In genomic region chr10:131978366-131978765, GRCh38 we compare ENCODE assay signal across 17 cellular contexts. TPM values are rescaled to one million over a fixed set of nuclear protein-coding genes. Genes with fewer than 3 reads are reported as not detected.
DNase-seq lines count a peak whose midpoint lies in the region; ATAC-seq, FAIRE-seq and TF ChIP-seq lines count a peak whose summit lies in the region.
"Had no signal": no experiment of that assay in that cellular context is flagged by ENCODE, and none has a peak within 500 bp of the region (broad histone marks: within the 10 kb centered on the region; RNA-seq: fewer than 3 reads in every experiment).

No MANE protein-coding gene starts in this region.

- H3K27me3 Mint-ChIP-seq in activated T-cell treated with anti-CD3 and anti-CD28 coated beads, Interleukin-2, amount 50 U/mL, for 24 hours, result no peaks in the 10 kb centered on the region
- no peaks in the 10 kb centered on the region for H3K27me3 Mint-ChIP-seq in central memory CD8-positive, alpha-beta T cell

- H3K36me3 ChIP-seq in gastrocnemius medialis, result no peaks in the 10 kb centered on the region
- H3K36me3 ChIP-seq: neutrophil had no signal

- no peak for ATAC-seq in central memory CD8-positive, alpha-beta T cell (replicated peaks; ENCODE audit: extremely low read depth, poor library complexity, severe bottlenecking)
- ATAC-seq in gastrocnemius medialis, result no peak

- peak overlapping the region; percentile 4 for H3K4me3 Mint-ChIP-seq in activated T-cell treated with anti-CD3 and anti-CD28 coated beads, Interleukin-2, amount 50 U/mL, for 24 hours
- H3K4me3 Mint-ChIP-seq in central memory CD8-positive, alpha-beta T cell, result no peak overlapping the region

- in situ Hi-C loops in gastrocnemius medialis (cut with MboI; ENCODE audit: low sequenced_read_pairs in 4 of 4), result no loop called here

- no peak for FAIRE-seq in GM12892 (lab: Jason Lieb, UNC)
- FAIRE-seq: TTC549 had no signal

- peaks cover 43 to 62% of the 10 kb centered on the region in 2 donors for H3K4me1 ChIP-seq in gastrocnemius medialis

- H3K4me3 ChIP-seq in LNCaP clone FGC (ENCODE audit: low read depth, low read length), result peak overlapping the region; percentile 69
- peak overlapping the region in 1 of 4 donors; percentile 99 for H3K4me3 ChIP-seq in gastrocnemius medialis
- H3K4me3 ChIP-seq in dorsolateral prefrontal cortex, result peak overlapping the region in 6 of 59 donors; percentile 6 to 94 (median 90)
- H3K4me3 ChIP-seq: lung, skin epidermis, suprapubic skin had no signal

- H3K27ac Mint-ChIP-seq in activated T-cell treated with anti-CD3 and anti-CD28 coated beads, Interleukin-2, amount 50 U/mL, for 24 hours, result peak overlapping the region; percentile 71
- peak overlapping the region; percentile 77 for H3K27ac Mint-ChIP-seq in central memory CD8-positive, alpha-beta T cell (ENCODE audit: low read depth)

- H3K9me3 ChIP-seq in gastrocnemius medialis, result no peaks in the 10 kb centered on the region
- H3K9me3 ChIP-seq: neutrophil, suprapubic skin had no signal

- no peak for DNase-seq in activated T-cell treated with anti-CD3 and anti-CD28 coated beads, Interleukin-2, amount 50 U/mL, for 24 hours
- no peak for DNase-seq in activated T-cell treated with anti-CD3 and anti-CD28 coated beads, Interleukin-2, amount 50 U/mL, for 48 hours
- DNase-seq in LNCaP clone FGC (ENCODE audit: low read depth), result no peak
- no peak for DNase-seq in central memory CD8-positive, alpha-beta T cell (ENCODE audit: low spot score in 2 of 2)
- no peak for DNase-seq in gastrocnemius medialis
- DNase-seq in GM12892 (ENCODE audit: insufficient read length), result no peak
- no peak for DNase-seq in dorsolateral prefrontal cortex
- no peak for DNase-seq in CD1c-positive myeloid dendritic cell (ENCODE audit: extremely low spot score)
- DNase-seq: aorta, DND-41, MM.1S, NCI-H2081 treated with DMSO at 0.1 percent for 48 hours had no signal

- TF ChIP-seq POLR2A in gastrocnemius medialis (IDR thresholded peaks at IDR 0.05) (no peak), GM12892 (IDR thresholded peaks at IDR 0.05; ENCODE audit: low read depth, low read length) (no peak)

- TF ChIP-seq CTCF in LNCaP clone FGC (IDR thresholded peaks at IDR 0.05; ENCODE audit: control insufficient read depth, extremely low read depth, insufficient read depth) (no peak), gastrocnemius medialis (IDR thresholded peaks at IDR 0.05 in 4 of 5, conservative IDR thresholded peaks at IDR 0.05 in 1 of 5) (no peak), dorsolateral prefrontal cortex (IDR thresholded peaks at IDR 0.05 in 54 of 56, conservative IDR thresholded peaks at IDR 0.05 in 2 of 56; ENCODE audit: low read depth in 1 of 56, partially characterized antibody in 56 of 56) (no peak)

- no peaks in the 10 kb centered on the region for H3K9me3 Mint-ChIP-seq in activated T-cell treated with anti-CD3 and anti-CD28 coated beads, Interleukin-2, amount 50 U/mL, for 24 hours
- H3K9me3 Mint-ChIP-seq in central memory CD8-positive, alpha-beta T cell, result no peaks in the 10 kb centered on the region

- H3K27ac ChIP-seq in gastrocnemius medialis (peak overlapping the region; percentile 93 to 99 (median 95)), dorsolateral prefrontal cortex (peak overlapping the region in 9 of 59 donors; percentile 1 to 75 (median 13))
- H3K27ac ChIP-seq: neutrophil, skin epidermis, suprapubic skin had no signal

- peaks cover 77% of the 10 kb centered on the region for H3K4me1 Mint-ChIP-seq in activated T-cell treated with anti-CD3 and anti-CD28 coated beads, Interleukin-2, amount 50 U/mL, for 24 hours (ENCODE audit: low read depth)
- H3K4me1 Mint-ChIP-seq in central memory CD8-positive, alpha-beta T cell, result peaks cover 68% of the 10 kb centered on the region

- intact Hi-C loops in gastrocnemius medialis (cut with DNase I; ENCODE audit: low total_unique reads), result no loop called here
- intact Hi-C loops in dorsolateral prefrontal cortex (cut with DNase I), result loop anchor here in 1 of 2 donors (5.0 to 10.0 kb wide), 2 partner anchors 46 to 164 kb away; no protein-coding TSS in a partner anchor

- peaks cover 47% of the 10 kb centered on the region for H3K36me3 Mint-ChIP-seq in activated T-cell treated with anti-CD3 and anti-CD28 coated beads, Interleukin-2, amount 50 U/mL, for 24 hours (ENCODE audit: low read depth)
- H3K36me3 Mint-ChIP-seq in central memory CD8-positive, alpha-beta T cell (ENCODE audit: insufficient read depth), result peaks cover 7% of the 10 kb centered on the region

- no peaks in the 10 kb centered on the region for H3K27me3 ChIP-seq in gastrocnemius medialis
- H3K27me3 ChIP-seq in dorsolateral prefrontal cortex, result no peaks in the 10 kb centered on the region
- H3K27me3 ChIP-seq: suprapubic skin had no signal

RNA-seq across cellular contexts. Expression of gene BNIP3, which starts 3.4 kb away (rescaled TPM):
- total RNA-seq in gastrocnemius medialis (1,000 to 10,000 TPM in 1 of 4 donors, 100 to 1,000 TPM in 3; 337 to 1,280 (median 583) TPM), dorsolateral prefrontal cortex (100 to 1,000 TPM in 103 of 120 experiments, 10 to 100 TPM in 17; 73.1 to 211 (median 119) TPM)
- 99.0 TPM for polyA plus RNA-seq in GM12892 (2012; ENCODE audit: missing spikeins)
